1 cellular context compared by ENCODE assay signal in genomic region chr17:7844292-7845154, GRCh38.
TF ChIP-seq lines count a peak whose summit lies in the region.

No MANE protein-coding gene starts in this region.

TF ChIP-seq in HEK293, 187 proteins besides CTCF, POLR2A, EP300 and RAD21 (continued from another document):
- TF ChIP-seq PRDM2 (tag by site-specific recombination; IDR thresholded peaks at IDR 0.05; ENCODE audit: borderline replicate concordance), result no peak
- no peak for TF ChIP-seq TSHZ1 (tag by site-specific recombination; IDR thresholded peaks at IDR 0.05; ENCODE audit: borderline replicate concordance)
- no peak for TF ChIP-seq ZNF558 (tag by site-specific recombination; IDR thresholded peaks at IDR 0.05)
- 0 out of 2 replicates have a peak, but pooled peaks have one; percentile 70 for TF ChIP-seq ZNF785 (tag by site-specific recombination; IDR thresholded peaks at IDR 0.05)
- no peak for TF ChIP-seq ZXDB (tag by site-specific recombination; IDR thresholded peaks at IDR 0.05)
- TF ChIP-seq ZNF221 (tag by site-specific recombination; IDR thresholded peaks at IDR 0.05; ENCODE audit: borderline replicate concordance), result no peak
- TF ChIP-seq PRDM10 (tag by site-specific recombination; IDR thresholded peaks at IDR 0.05), result peak; percentile 99
- TF ChIP-seq ZNF404 (tag by site-specific recombination; IDR thresholded peaks at IDR 0.05), result no peak
- no peak for TF ChIP-seq ZNF521 (tag by site-specific recombination; IDR thresholded peaks at IDR 0.05)
- peak; percentile 89 for TF ChIP-seq ZBTB7A (tag by site-specific recombination; IDR thresholded peaks at IDR 0.05; ENCODE audit: low read depth)
- no peak for TF ChIP-seq ZNF645 (tag by site-specific recombination; IDR thresholded peaks at IDR 0.05)
- TF ChIP-seq ZNF580 (tag by site-specific recombination; IDR thresholded peaks at IDR 0.05), result no peak
- no peak for TF ChIP-seq ZNF560 (tag by site-specific recombination; IDR thresholded peaks at IDR 0.05; ENCODE audit: borderline replicate concordance)
- TF ChIP-seq HOXC10 (CRISPR knock-in tag; IDR thresholded peaks at IDR 0.05), result no peak
- no peak for TF ChIP-seq ZSCAN23 (tag by site-specific recombination; IDR thresholded peaks at IDR 0.05)
- no peak for TF ChIP-seq ZNF626 (tag by site-specific recombination; IDR thresholded peaks at IDR 0.05)
- no peak for TF ChIP-seq ZNF530 (tag by site-specific recombination; IDR thresholded peaks at IDR 0.05; ENCODE audit: low read depth)
- no peak for TF ChIP-seq KLF17 (tag by site-specific recombination; IDR thresholded peaks at IDR 0.05)
- TF ChIP-seq ZNF10 (tag by site-specific recombination; IDR thresholded peaks at IDR 0.05), result peak; percentile 77; the same call in 1 of the 2 replicates
